Comparison of ENCODE assay signal across 27 cellular contexts in the genomic region with DNA sequence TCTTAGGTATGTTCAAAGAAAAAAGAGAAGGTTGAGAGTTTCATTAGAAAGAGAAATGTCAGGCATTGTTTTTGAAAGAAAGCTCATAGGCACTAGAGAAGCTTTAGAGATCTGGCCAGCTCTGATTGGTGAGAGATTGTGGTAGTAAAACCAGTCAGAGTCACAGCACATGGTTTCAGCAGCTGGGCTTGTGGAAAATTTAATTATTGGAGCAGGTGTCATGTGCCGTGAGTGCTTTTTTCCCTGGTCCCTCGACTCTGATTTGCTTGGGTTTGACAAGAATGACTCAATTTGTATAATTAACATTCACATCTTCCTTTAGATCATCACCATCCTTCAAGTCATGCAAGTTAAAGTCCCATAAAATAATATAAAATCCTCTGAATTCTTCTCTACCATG.
"Had no signal": no experiment of that assay in that cellular context is flagged by ENCODE, and none has a peak within 500 bp of the region (broad histone marks: within the 10 kb centered on the region; RNA-seq: fewer than 3 reads in every experiment).

No MANE protein-coding gene starts in this region.

- H3K27ac ChIP-seq: left ventricle myocardium inferior, pancreas, prostate gland, skin epidermis, stomach, testis, thyroid gland, transverse colon, upper lobe of left lung, vagina had no signal

- H3K9me3 ChIP-seq: left ventricle myocardium inferior, pancreas, prostate gland, stomach, testis, thyroid gland, transverse colon, upper lobe of left lung, vagina had no signal

- H3K9me3 Mint-ChIP-seq: natural killer cell treated with Interleukin-12 subunit alpha and Interleukin-12 subunit beta and Interleukin-15 and Interleukin-18, amount 100 ng/mL, for 72 hours; stimulated activated naive B cell treated with anti-CD40 and anti-IgM and Interleukin-4, amounts not matched to agents 10 μg/mL and 1 μg/mL and 100 μg/mL, for 72 hours had no signal

- H3K27me3 ChIP-seq: pancreas, stomach, testis, thyroid gland, transverse colon, upper lobe of left lung, vagina had no signal

- ATAC-seq: naive thymus-derived CD4-positive, alpha-beta T cell; natural killer cell treated with Interleukin-12 subunit alpha and Interleukin-12 subunit beta and Interleukin-15 and Interleukin-18, amount 100 ng/mL, for 72 hours; pancreas; right cardiac atrium; sciatic nerve; stimulated activated naive B cell treated with anti-CD40 and anti-IgM and Interleukin-4, amounts not matched to agents 10 μg/mL and 1 μg/mL and 100 μg/mL, for 72 hours; stimulated activated naive CD8-positive, alpha-beta T cell treated with anti-CD3 and anti-CD28 coated beads, Interleukin-15, Interleukin-2, amounts not matched to agents 100 U/mL and 50 U/mL, for 24 hours had no signal

- H3K4me1 ChIP-seq: pancreas, prostate gland, stomach, testis, thyroid gland, transverse colon, upper lobe of left lung had no signal

- H3K36me3 ChIP-seq: left ventricle myocardium inferior, pancreas, prostate gland, stomach, thyroid gland, transverse colon, upper lobe of left lung, vagina had no signal

- H3K4me3 Mint-ChIP-seq: mesothelial cell of epicardium; naive thymus-derived CD4-positive, alpha-beta T cell; natural killer cell treated with Interleukin-12 subunit alpha and Interleukin-12 subunit beta and Interleukin-15 and Interleukin-18, amount 100 ng/mL, for 72 hours; stimulated activated naive B cell treated with anti-CD40 and anti-IgM and Interleukin-4, amounts not matched to agents 10 μg/mL and 1 μg/mL and 100 μg/mL, for 72 hours had no signal

- DNase-seq: islet precursor cell; left ventricle myocardium inferior; mesendoderm; naive thymus-derived CD4-positive, alpha-beta T cell; nucleus accumbens; pancreas; posterior cingulate gyrus; retina; right cardiac atrium; stimulated activated CD4-positive, alpha-beta T cell treated with anti-CD3 and anti-CD28 coated beads, Interleukin-12 subunit alpha, Interleukin-12 subunit beta, amount 100 ng/mL, for 4 hours; stimulated activated CD4-positive, alpha-beta T cell treated with anti-CD3 and anti-CD28 coated beads, Interleukin-15, amount 100 ng/mL, for 24 hours; stimulated activated CD4-positive, alpha-beta T cell treated with anti-CD3 and anti-CD28 coated beads, Interleukin-2, amount 100 ng/mL, for 24 hours; stimulated activated CD4-positive, alpha-beta T cell treated with anti-CD3 and anti-CD28 coated beads, Interleukin-4, amount 100 ng/mL, for 1 hour; stimulated activated naive B cell treated with anti-CD40 and anti-IgM and Interleukin-4, amounts not matched to agents 10 μg/mL and 1 μg/mL and 100 μg/mL, for 72 hours; stimulated activated naive CD8-positive, alpha-beta T cell treated with anti-CD3 and anti-CD28 coated beads, Interleukin-15, Interleukin-2, amounts not matched to agents 100 U/mL and 50 U/mL, for 24 hours; stomach; testis; thyroid gland; transverse colon; upper lobe of left lung had no signal

- H3K4me1 Mint-ChIP-seq: stimulated activated naive B cell treated with anti-CD40 and anti-IgM and Interleukin-4, amounts not matched to agents 10 μg/mL and 1 μg/mL and 100 μg/mL, for 72 hours had no signal

- FAIRE-seq: pancreas had no signal

- H3K4me3 ChIP-seq: left ventricle myocardium inferior, lung, pancreas, prostate gland, skin epidermis, stomach, testis, thyroid gland, transverse colon, upper lobe of left lung, vagina had no signal

- H3K36me3 Mint-ChIP-seq: mesothelial cell of epicardium; naive thymus-derived CD4-positive, alpha-beta T cell; natural killer cell treated with Interleukin-12 subunit alpha and Interleukin-12 subunit beta and Interleukin-15 and Interleukin-18, amount 100 ng/mL, for 72 hours; stimulated activated naive B cell treated with anti-CD40 and anti-IgM and Interleukin-4, amounts not matched to agents 10 μg/mL and 1 μg/mL and 100 μg/mL, for 72 hours had no signal

- H3K27ac Mint-ChIP-seq: mesothelial cell of epicardium; naive thymus-derived CD4-positive, alpha-beta T cell; stimulated activated naive B cell treated with anti-CD40 and anti-IgM and Interleukin-4, amounts not matched to agents 10 μg/mL and 1 μg/mL and 100 μg/mL, for 72 hours had no signal
